ENCODE assay signal across 1 cellular context in the genomic region with DNA sequence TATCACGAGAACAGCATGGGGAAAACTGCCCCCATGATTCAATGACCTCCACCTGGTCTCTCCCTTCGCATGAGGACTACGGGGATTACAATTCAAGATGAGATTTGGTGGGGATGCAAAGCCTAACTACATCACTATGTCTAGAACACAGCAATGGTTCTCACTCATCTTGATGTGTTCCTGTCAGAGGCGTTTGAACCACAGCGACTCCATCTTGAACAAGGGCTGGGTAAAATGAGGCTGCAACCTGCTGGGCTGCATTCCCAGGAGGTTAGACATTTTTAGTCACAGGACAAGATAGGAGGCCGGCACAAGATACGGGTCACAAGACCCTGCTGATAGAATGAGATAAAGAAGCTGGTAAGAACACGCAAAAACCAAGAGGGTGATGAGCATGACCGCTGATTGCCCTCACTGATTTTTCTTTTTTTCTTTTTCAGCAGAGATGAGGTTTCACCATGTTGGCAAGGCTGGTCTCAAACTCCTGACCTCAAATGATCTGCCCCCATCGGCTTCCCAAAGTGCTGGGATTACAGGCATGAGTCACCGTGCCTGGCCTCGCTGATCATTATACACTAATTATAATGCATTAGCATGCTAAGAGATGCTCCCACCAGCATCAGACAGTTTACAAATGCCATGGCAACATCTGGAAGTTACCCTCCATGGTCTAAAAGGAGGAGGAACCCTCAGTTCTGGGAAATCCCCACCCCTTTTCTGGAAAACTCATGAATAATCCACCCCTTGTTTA.
A peak's percentile ranks its signal among the peaks of the same experiment; 100 is the strongest.
TF ChIP-seq lines count a peak whose summit lies in the region.

No MANE protein-coding gene starts in this region.

TF ChIP-seq in K562, 482 proteins besides CTCF, POLR2A, EP300 and RAD21 (continued from another document and continues in another):
- TF ChIP-seq ZKSCAN8 (CRISPR knock-in tag; IDR thresholded peaks at IDR 0.05) = no peak
- TF ChIP-seq, protein P1, sequence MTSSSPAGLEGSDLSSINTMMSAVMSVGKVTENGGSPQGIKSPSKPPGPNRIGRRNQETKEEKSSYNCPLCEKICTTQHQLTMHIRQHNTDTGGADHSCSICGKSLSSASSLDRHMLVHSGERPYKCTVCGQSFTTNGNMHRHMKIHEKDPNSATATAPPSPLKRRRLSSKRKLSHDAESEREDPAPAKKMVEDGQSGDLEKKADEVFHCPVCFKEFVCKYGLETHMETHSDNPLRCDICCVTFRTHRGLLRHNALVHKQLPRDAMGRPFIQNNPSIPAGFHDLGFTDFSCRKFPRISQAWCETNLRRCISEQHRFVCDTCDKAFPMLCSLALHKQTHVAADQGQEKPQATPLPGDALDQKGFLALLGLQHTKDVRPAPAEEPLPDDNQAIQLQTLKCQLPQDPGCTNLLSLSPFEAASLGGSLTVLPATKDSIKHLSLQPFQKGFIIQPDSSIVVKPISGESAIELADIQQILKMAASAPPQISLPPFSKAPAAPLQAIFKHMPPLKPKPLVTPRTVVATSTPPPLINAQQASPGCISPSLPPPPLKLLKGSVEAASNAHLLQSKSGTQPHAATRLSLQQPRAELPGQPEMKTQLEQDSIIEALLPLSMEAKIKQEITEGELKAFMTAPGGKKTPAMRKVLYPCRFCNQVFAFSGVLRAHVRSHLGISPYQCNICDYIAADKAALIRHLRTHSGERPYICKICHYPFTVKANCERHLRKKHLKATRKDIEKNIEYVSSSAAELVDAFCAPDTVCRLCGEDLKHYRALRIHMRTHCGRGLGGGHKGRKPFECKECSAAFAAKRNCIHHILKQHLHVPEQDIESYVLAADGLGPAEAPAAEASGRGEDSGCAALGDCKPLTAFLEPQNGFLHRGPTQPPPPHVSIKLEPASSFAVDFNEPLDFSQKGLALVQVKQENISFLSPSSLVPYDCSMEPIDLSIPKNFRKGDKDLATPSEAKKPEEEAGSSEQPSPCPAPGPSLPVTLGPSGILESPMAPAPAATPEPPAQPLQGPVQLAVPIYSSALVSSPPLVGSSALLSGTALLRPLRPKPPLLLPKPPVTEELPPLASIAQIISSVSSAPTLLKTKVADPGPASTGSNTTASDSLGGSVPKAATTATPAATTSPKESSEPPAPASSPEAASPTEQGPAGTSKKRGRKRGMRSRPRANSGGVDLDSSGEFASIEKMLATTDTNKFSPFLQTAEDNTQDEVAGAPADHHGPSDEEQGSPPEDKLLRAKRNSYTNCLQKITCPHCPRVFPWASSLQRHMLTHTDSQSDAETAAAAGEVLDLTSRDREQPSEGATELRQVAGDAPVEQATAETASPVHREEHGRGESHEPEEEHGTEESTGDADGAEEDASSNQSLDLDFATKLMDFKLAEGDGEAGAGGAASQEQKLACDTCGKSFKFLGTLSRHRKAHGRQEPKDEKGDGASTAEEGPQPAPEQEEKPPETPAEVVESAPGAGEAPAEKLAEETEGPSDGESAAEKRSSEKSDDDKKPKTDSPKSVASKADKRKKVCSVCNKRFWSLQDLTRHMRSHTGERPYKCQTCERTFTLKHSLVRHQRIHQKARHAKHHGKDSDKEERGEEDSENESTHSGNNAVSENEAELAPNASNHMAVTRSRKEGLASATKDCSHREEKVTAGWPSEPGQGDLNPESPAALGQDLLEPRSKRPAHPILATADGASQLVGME (CRISPR knock-in tag; IDR thresholded peaks at IDR 0.05) = no peak
- no peak for TF ChIP-seq HDGF (IDR thresholded peaks at IDR 0.05)
- 0 out of 2 replicates have a peak, but pooled peaks have one; percentile 19 for TF ChIP-seq ZNF79 (CRISPR knock-in tag; IDR thresholded peaks at IDR 0.05; ENCODE audit: low read depth)
- TF ChIP-seq, protein P2, sequence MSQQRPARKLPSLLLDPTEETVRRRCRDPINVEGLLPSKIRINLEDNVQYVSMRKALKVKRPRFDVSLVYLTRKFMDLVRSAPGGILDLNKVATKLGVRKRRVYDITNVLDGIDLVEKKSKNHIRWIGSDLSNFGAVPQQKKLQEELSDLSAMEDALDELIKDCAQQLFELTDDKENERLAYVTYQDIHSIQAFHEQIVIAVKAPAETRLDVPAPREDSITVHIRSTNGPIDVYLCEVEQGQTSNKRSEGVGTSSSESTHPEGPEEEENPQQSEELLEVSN (IDR thresholded peaks at IDR 0.05; ENCODE audit: borderline replicate concordance in 1 of 2, extremely low read depth in 1 of 2, insufficient read depth in 1 of 2, insufficient read length in 1 of 2, low read depth in 1 of 2, low read length in 1 of 2, poor library complexity in 1 of 2, severe bottlenecking in 1 of 2) = no peak
- no peak for TF ChIP-seq SREBF1 (IDR thresholded peaks at IDR 0.05; ENCODE audit: borderline replicate concordance, low read depth, low read length)
- TF ChIP-seq, protein P3, sequence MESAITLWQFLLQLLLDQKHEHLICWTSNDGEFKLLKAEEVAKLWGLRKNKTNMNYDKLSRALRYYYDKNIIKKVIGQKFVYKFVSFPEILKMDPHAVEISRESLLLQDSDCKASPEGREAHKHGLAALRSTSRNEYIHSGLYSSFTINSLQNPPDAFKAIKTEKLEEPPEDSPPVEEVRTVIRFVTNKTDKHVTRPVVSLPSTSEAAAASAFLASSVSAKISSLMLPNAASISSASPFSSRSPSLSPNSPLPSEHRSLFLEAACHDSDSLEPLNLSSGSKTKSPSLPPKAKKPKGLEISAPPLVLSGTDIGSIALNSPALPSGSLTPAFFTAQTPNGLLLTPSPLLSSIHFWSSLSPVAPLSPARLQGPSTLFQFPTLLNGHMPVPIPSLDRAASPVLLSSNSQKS (CRISPR knock-in tag; IDR thresholded peaks at IDR 0.05) = no peak
- no peak for TF ChIP-seq ZBTB1 (CRISPR knock-in tag; IDR thresholded peaks at IDR 0.05; ENCODE audit: borderline replicate concordance, low read depth)
- no peak for TF ChIP-seq BHLHE40 (IDR thresholded peaks at IDR 0.05; ENCODE audit: low read length)
- no peak for TF ChIP-seq RUNX1 (IDR thresholded peaks at IDR 0.05; ENCODE audit: low read depth)
- TF ChIP-seq, protein P4, sequence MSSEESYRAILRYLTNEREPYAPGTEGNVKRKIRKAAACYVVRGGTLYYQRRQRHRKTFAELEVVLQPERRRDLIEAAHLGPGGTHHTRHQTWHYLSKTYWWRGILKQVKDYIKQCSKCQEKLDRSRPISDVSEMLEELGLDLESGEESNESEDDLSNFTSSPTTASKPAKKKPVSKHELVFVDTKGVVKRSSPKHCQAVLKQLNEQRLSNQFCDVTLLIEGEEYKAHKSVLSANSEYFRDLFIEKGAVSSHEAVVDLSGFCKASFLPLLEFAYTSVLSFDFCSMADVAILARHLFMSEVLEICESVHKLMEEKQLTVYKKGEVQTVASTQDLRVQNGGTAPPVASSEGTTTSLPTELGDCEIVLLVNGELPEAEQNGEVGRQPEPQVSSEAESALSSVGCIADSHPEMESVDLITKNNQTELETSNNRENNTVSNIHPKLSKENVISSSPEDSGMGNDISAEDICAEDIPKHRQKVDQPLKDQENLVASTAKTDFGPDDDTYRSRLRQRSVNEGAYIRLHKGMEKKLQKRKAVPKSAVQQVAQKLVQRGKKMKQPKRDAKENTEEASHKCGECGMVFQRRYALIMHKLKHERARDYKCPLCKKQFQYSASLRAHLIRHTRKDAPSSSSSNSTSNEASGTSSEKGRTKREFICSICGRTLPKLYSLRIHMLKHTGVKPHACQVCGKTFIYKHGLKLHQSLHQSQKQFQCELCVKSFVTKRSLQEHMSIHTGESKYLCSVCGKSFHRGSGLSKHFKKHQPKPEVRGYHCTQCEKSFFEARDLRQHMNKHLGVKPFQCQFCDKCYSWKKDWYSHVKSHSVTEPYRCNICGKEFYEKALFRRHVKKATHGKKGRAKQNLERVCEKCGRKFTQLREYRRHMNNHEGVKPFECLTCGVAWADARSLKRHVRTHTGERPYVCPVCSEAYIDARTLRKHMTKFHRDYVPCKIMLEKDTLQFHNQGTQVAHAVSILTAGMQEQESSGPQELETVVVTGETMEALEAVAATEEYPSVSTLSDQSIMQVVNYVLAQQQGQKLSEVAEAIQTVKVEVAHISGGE (CRISPR knock-in tag; IDR thresholded peaks at IDR 0.05) = no peak
- no peak for TF ChIP-seq CEBPG (CRISPR knock-in tag; IDR thresholded peaks at IDR 0.05)
- no peak for TF ChIP-seq CEBPG (tag; conservative IDR thresholded peaks at IDR 0.05 in 1 of 2, IDR thresholded peaks at IDR 0.05 in 1 of 2)
- TF ChIP-seq SIN3A (IDR thresholded peaks at IDR 0.05; ENCODE audit: borderline replicate concordance in 2 of 2, control insufficient read depth in 1 of 2, low read depth in 2 of 2, low read length in 2 of 2) = no peak
- TF ChIP-seq RFX7 (CRISPR knock-in tag; IDR thresholded peaks at IDR 0.05) = no peak
- TF ChIP-seq, protein P5, sequence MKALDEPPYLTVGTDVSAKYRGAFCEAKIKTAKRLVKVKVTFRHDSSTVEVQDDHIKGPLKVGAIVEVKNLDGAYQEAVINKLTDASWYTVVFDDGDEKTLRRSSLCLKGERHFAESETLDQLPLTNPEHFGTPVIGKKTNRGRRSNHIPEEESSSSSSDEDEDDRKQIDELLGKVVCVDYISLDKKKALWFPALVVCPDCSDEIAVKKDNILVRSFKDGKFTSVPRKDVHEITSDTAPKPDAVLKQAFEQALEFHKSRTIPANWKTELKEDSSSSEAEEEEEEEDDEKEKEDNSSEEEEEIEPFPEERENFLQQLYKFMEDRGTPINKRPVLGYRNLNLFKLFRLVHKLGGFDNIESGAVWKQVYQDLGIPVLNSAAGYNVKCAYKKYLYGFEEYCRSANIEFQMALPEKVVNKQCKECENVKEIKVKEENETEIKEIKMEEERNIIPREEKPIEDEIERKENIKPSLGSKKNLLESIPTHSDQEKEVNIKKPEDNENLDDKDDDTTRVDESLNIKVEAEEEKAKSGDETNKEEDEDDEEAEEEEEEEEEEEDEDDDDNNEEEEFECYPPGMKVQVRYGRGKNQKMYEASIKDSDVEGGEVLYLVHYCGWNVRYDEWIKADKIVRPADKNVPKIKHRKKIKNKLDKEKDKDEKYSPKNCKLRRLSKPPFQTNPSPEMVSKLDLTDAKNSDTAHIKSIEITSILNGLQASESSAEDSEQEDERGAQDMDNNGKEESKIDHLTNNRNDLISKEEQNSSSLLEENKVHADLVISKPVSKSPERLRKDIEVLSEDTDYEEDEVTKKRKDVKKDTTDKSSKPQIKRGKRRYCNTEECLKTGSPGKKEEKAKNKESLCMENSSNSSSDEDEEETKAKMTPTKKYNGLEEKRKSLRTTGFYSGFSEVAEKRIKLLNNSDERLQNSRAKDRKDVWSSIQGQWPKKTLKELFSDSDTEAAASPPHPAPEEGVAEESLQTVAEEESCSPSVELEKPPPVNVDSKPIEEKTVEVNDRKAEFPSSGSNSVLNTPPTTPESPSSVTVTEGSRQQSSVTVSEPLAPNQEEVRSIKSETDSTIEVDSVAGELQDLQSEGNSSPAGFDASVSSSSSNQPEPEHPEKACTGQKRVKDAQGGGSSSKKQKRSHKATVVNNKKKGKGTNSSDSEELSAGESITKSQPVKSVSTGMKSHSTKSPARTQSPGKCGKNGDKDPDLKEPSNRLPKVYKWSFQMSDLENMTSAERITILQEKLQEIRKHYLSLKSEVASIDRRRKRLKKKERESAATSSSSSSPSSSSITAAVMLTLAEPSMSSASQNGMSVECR (CRISPR knock-in tag; IDR thresholded peaks at IDR 0.05) = no peak
- TF ChIP-seq MYNN (IDR thresholded peaks at IDR 0.05) = no peak
- no peak for TF ChIP-seq MYNN (CRISPR knock-in tag; IDR thresholded peaks at IDR 0.05)
- TF ChIP-seq NRF1 (conservative IDR thresholded peaks at IDR 0.05 in 1 of 2, IDR thresholded peaks at IDR 0.05 in 1 of 2) = no peak
- TF ChIP-seq CBX8 (IDR thresholded peaks at IDR 0.05; ENCODE audit: borderline replicate concordance, extremely low read depth, low read depth, low read length, poor library complexity, severe bottlenecking) = no peak
- TF ChIP-seq TEAD1 (CRISPR knock-in tag; IDR thresholded peaks at IDR 0.05) = peak in 1 of 2 experiments; percentile 94; a peak in 2 of 4 replicates
